Comparison of ENCODE assay signal across 1 cellular context in the genomic region with DNA sequence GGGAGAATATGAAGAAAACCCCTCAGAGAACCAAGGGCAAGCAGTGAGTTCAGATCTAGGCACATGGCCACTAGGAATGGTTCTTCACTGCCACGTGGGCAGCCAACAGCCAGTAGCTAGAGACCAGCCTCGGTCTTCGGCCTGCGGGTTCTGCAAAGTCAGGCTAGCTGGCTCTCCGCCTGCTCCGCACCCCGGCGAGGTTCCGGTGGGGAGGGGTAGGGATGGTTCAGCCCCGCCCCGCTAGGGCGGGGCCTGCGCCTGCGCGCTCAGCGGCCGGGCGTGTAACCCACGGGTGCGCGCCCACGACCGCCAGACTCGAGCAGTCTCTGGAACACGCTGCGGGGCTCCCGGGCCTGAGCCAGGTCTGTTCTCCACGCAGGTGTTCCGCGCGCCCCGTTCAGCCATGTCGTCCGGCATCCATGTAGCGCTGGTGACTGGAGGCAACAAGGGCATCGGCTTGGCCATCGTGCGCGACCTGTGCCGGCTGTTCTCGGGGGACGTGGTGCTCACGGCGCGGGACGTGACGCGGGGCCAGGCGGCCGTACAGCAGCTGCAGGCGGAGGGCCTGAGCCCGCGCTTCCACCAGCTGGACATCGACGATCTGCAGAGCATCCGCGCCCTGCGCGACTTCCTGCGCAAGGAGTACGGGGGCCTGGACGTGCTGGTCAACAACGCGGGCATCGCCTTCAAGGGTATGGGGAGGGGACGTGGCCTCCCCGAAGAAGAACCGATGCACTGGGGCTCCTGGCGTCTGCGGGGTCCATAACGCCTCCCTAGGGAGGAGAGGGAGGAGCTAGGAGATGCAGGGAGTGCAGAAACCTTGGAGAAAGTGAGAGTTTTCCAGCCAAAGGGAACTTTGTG.
TF ChIP-seq lines count a peak whose summit lies in the region.

A gene (plus strand): TSS at position 312 of the 861 bp plus-strand sequence. CDS start 92 bp downstream, at position 404.

TF ChIP-seq in GM12878, 131 proteins besides CTCF, POLR2A, EP300 and RAD21 (continued from another document and continues in another):
- TF ChIP-seq, protein P1, sequence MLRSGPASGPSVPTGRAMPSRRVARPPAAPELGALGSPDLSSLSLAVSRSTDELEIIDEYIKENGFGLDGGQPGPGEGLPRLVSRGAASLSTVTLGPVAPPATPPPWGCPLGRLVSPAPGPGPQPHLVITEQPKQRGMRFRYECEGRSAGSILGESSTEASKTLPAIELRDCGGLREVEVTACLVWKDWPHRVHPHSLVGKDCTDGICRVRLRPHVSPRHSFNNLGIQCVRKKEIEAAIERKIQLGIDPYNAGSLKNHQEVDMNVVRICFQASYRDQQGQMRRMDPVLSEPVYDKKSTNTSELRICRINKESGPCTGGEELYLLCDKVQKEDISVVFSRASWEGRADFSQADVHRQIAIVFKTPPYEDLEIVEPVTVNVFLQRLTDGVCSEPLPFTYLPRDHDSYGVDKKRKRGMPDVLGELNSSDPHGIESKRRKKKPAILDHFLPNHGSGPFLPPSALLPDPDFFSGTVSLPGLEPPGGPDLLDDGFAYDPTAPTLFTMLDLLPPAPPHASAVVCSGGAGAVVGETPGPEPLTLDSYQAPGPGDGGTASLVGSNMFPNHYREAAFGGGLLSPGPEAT (IDR thresholded peaks at IDR 0.05; ENCODE audit: low read depth) = no peak
- TF ChIP-seq, protein P2, sequence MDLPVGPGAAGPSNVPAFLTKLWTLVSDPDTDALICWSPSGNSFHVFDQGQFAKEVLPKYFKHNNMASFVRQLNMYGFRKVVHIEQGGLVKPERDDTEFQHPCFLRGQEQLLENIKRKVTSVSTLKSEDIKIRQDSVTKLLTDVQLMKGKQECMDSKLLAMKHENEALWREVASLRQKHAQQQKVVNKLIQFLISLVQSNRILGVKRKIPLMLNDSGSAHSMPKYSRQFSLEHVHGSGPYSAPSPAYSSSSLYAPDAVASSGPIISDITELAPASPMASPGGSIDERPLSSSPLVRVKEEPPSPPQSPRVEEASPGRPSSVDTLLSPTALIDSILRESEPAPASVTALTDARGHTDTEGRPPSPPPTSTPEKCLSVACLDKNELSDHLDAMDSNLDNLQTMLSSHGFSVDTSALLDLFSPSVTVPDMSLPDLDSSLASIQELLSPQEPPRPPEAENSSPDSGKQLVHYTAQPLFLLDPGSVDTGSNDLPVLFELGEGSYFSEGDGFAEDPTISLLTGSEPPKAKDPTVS (IDR thresholded peaks at IDR 0.05; ENCODE audit: low read depth, low read length) = no peak
- TF ChIP-seq, protein P3, sequence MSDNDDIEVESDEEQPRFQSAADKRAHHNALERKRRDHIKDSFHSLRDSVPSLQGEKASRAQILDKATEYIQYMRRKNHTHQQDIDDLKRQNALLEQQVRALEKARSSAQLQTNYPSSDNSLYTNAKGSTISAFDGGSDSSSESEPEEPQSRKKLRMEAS (IDR thresholded peaks at IDR 0.05; ENCODE audit: low read depth, low read length) = peak; percentile 86
- no peak for TF ChIP-seq ZNF274 (IDR thresholded peaks at IDR 0.05; ENCODE audit: insufficient read depth, insufficient read length)
- TF ChIP-seq GABPA (IDR thresholded peaks at IDR 0.05; ENCODE audit: low read depth) = no peak
- TF ChIP-seq ZNF217 (IDR thresholded peaks at IDR 0.05) = no peak
- TF ChIP-seq DPF2 (IDR thresholded peaks at IDR 0.05) = 0 out of 2 replicates have a peak, but pooled peaks have one; percentile 20
- 0 out of 2 replicates have a peak, but pooled peaks have one; percentile 7 for TF ChIP-seq PAX5 (IDR thresholded peaks at IDR 0.05; ENCODE audit: borderline replicate concordance, low read depth, low read length)
- TF ChIP-seq SUZ12 (IDR thresholded peaks at IDR 0.05; ENCODE audit: unreplicated experiment) = no peak
- no peak for TF ChIP-seq BMI1 (IDR thresholded peaks at IDR 0.05; ENCODE audit: borderline replicate concordance)
- no peak for TF ChIP-seq HDGF (IDR thresholded peaks at IDR 0.05)
- TF ChIP-seq, protein P4, sequence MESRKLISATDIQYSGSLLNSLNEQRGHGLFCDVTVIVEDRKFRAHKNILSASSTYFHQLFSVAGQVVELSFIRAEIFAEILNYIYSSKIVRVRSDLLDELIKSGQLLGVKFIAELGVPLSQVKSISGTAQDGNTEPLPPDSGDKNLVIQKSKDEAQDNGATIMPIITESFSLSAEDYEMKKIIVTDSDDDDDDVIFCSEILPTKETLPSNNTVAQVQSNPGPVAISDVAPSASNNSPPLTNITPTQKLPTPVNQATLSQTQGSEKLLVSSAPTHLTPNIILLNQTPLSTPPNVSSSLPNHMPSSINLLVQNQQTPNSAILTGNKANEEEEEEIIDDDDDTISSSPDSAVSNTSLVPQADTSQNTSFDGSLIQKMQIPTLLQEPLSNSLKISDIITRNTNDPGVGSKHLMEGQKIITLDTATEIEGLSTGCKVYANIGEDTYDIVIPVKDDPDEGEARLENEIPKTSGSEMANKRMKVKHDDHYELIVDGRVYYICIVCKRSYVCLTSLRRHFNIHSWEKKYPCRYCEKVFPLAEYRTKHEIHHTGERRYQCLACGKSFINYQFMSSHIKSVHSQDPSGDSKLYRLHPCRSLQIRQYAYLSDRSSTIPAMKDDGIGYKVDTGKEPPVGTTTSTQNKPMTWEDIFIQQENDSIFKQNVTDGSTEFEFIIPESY (IDR thresholded peaks at IDR 0.05) = no peak
- no peak for TF ChIP-seq RBBP5 (conservative IDR thresholded peaks at IDR 0.05)
- TF ChIP-seq, protein P5, sequence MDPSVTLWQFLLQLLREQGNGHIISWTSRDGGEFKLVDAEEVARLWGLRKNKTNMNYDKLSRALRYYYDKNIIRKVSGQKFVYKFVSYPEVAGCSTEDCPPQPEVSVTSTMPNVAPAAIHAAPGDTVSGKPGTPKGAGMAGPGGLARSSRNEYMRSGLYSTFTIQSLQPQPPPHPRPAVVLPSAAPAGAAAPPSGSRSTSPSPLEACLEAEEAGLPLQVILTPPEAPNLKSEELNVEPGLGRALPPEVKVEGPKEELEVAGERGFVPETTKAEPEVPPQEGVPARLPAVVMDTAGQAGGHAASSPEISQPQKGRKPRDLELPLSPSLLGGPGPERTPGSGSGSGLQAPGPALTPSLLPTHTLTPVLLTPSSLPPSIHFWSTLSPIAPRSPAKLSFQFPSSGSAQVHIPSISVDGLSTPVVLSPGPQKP (IDR thresholded peaks at IDR 0.05; ENCODE audit: low read depth, low read length) = 0 out of 2 replicates have a peak, but pooled peaks have one; percentile 53
- TF ChIP-seq, protein P6, sequence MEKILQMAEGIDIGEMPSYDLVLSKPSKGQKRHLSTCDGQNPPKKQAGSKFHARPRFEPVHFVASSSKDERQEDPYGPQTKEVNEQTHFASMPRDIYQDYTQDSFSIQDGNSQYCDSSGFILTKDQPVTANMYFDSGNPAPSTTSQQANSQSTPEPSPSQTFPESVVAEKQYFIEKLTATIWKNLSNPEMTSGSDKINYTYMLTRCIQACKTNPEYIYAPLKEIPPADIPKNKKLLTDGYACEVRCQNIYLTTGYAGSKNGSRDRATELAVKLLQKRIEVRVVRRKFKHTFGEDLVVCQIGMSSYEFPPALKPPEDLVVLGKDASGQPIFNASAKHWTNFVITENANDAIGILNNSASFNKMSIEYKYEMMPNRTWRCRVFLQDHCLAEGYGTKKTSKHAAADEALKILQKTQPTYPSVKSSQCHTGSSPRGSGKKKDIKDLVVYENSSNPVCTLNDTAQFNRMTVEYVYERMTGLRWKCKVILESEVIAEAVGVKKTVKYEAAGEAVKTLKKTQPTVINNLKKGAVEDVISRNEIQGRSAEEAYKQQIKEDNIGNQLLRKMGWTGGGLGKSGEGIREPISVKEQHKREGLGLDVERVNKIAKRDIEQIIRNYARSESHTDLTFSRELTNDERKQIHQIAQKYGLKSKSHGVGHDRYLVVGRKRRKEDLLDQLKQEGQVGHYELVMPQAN (conservative IDR thresholded peaks at IDR 0.05) = no peak
- peak; percentile 49; the same call in 1 of the 2 replicates for TF ChIP-seq RUNX3 (IDR thresholded peaks at IDR 0.05; ENCODE audit: low read length)
- TF ChIP-seq NFIC (IDR thresholded peaks at IDR 0.05; ENCODE audit: low read depth, low read length) = no peak
- no peak for TF ChIP-seq PAX8 (IDR thresholded peaks at IDR 0.05)
- TF ChIP-seq, protein P7, sequence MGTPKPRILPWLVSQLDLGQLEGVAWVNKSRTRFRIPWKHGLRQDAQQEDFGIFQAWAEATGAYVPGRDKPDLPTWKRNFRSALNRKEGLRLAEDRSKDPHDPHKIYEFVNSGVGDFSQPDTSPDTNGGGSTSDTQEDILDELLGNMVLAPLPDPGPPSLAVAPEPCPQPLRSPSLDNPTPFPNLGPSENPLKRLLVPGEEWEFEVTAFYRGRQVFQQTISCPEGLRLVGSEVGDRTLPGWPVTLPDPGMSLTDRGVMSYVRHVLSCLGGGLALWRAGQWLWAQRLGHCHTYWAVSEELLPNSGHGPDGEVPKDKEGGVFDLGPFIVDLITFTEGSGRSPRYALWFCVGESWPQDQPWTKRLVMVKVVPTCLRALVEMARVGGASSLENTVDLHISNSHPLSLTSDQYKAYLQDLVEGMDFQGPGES (IDR thresholded peaks at IDR 0.05) = no peak
- no peak for TF ChIP-seq MYB (IDR thresholded peaks at IDR 0.05; ENCODE audit: borderline replicate concordance, low read depth, low read length)
- TF ChIP-seq YBX1 (IDR thresholded peaks at IDR 0.05) = no peak
- no peak for TF ChIP-seq NBN (IDR thresholded peaks at IDR 0.05)
- no peak for TF ChIP-seq MEF2A (IDR thresholded peaks at IDR 0.05; ENCODE audit: insufficient read depth, low read depth, low read length)
- TF ChIP-seq MTA3 (IDR thresholded peaks at IDR 0.05; ENCODE audit: borderline replicate concordance, low read length) = no peak
- TF ChIP-seq IKZF2 (IDR thresholded peaks at IDR 0.05) = no peak
- TF ChIP-seq, protein P8, sequence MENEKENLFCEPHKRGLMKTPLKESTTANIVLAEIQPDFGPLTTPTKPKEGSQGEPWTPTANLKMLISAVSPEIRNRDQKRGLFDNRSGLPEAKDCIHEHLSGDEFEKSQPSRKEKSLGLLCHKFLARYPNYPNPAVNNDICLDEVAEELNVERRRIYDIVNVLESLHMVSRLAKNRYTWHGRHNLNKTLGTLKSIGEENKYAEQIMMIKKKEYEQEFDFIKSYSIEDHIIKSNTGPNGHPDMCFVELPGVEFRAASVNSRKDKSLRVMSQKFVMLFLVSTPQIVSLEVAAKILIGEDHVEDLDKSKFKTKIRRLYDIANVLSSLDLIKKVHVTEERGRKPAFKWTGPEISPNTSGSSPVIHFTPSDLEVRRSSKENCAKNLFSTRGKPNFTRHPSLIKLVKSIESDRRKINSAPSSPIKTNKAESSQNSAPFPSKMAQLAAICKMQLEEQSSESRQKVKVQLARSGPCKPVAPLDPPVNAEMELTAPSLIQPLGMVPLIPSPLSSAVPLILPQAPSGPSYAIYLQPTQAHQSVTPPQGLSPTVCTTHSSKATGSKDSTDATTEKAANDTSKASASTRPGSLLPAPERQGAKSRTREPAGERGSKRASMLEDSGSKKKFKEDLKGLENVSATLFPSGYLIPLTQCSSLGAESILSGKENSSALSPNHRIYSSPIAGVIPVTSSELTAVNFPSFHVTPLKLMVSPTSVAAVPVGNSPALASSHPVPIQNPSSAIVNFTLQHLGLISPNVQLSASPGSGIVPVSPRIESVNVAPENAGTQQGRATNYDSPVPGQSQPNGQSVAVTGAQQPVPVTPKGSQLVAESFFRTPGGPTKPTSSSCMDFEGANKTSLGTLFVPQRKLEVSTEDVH (IDR thresholded peaks at IDR 0.05; ENCODE audit: low read depth, partially characterized antibody) = no peak
- no peak for TF ChIP-seq NR2F1 (conservative IDR thresholded peaks at IDR 0.05)
- TF ChIP-seq HDAC2 (IDR thresholded peaks at IDR 0.05) = no peak
- no peak for TF ChIP-seq SIN3A (IDR thresholded peaks at IDR 0.05; ENCODE audit: low read depth, low read length)
- TF ChIP-seq ATF7 (IDR thresholded peaks at IDR 0.05; ENCODE audit: low read depth) = no peak
- TF ChIP-seq, protein P9, sequence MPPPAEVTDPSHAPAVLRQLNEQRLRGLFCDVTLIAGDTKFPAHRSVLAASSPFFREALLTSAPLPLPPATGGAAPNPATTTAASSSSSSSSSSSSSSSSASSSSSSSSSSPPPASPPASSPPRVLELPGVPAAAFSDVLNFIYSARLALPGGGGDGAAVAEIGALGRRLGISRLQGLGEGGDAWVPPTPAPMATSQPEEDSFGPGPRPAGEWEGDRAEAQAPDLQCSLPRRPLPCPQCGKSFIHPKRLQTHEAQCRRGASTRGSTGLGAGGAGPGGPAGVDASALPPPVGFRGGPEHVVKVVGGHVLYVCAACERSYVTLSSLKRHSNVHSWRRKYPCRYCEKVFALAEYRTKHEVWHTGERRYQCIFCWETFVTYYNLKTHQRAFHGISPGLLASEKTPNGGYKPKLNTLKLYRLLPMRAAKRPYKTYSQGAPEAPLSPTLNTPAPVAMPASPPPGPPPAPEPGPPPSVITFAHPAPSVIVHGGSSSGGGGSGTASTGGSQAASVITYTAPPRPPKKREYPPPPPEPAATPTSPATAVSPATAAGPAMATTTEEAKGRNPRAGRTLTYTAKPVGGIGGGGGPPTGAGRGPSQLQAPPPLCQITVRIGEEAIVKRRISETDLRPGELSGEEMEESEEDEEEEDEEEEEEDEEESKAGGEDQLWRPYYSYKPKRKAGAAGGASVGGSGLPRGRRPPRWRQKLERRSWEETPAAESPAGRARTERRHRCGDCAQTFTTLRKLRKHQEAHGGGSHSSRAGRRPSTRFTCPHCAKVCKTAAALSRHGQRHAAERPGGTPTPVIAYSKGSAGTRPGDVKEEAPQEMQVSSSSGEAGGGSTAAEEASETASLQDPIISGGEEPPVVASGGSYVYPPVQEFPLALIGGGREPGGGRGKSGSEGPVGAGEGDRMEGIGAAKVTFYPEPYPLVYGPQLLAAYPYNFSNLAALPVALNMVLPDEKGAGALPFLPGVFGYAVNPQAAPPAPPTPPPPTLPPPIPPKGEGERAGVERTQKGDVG (CRISPR knock-in tag; IDR thresholded peaks at IDR 0.05) = no peak
- TF ChIP-seq GATAD2B (conservative IDR thresholded peaks at IDR 0.05; ENCODE audit: low read depth) = no peak
- TF ChIP-seq CHD2 (IDR thresholded peaks at IDR 0.05; ENCODE audit: borderline replicate concordance, low read depth, low read length) = no peak
- TF ChIP-seq KDM1A (IDR thresholded peaks at IDR 0.05; ENCODE audit: borderline replicate concordance) = no peak
- no peak for TF ChIP-seq RFX5 (IDR thresholded peaks at IDR 0.05; ENCODE audit: low read depth, low read length)
- TF ChIP-seq, protein P10, sequence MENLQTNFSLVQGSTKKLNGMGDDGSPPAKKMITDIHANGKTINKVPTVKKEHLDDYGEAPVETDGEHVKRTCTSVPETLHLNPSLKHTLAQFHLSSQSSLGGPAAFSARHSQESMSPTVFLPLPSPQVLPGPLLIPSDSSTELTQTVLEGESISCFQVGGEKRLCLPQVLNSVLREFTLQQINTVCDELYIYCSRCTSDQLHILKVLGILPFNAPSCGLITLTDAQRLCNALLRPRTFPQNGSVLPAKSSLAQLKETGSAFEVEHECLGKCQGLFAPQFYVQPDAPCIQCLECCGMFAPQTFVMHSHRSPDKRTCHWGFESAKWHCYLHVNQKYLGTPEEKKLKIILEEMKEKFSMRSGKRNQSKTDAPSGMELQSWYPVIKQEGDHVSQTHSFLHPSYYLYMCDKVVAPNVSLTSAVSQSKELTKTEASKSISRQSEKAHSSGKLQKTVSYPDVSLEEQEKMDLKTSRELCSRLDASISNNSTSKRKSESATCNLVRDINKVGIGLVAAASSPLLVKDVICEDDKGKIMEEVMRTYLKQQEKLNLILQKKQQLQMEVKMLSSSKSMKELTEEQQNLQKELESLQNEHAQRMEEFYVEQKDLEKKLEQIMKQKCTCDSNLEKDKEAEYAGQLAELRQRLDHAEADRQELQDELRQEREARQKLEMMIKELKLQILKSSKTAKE (IDR thresholded peaks at IDR 0.05; ENCODE audit: low read depth, poor library complexity, severe bottlenecking) = no peak
- no peak for TF ChIP-seq ZNF24 (IDR thresholded peaks at IDR 0.05)
- TF ChIP-seq CHD1 (IDR thresholded peaks at IDR 0.05; ENCODE audit: low read depth, low read length) = no peak
